ENCODE assay signal across 8 cellular contexts in the genomic region with DNA sequence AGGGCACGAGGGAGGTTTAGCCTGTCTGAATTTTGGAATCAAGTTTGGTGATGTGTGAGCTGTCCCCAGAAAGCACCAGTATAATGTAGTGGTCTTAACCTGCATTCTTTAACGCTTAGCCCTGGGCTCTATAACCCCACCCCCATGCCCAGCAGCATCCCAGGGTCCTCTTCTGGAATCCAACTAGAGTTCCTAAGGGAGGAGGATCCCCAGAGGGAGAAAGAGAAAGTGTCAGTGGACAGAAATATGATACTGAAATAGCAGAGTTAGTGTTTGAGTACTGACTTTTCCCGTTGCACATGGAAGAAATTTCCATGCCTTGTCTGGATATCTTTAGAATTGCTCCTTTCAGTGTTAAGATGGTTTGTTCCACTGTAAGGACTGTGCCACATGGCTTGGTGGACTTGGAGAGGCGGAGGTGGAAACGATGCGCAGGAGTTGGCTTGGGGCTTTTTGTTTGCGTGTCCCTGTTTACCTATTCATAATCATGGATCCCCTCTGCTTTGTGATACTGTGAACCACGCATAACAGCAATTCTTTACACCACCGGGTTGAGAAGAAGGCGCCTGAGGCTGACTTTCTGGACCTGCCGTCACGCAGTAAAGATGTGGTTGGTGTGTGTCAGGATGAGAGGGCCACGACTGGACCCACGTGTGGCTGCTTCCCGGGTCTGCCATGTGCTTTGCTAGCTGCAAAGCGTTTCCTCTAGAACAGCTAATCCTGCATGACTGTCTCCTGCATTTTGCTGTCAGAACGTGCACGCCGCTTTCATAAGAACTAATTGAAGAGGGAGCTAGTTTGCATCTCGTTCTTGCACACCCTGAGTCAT.
A peak's percentile ranks its signal among the peaks of the same experiment; 100 is the strongest.
DNase-seq lines count a peak whose midpoint lies in the region; ATAC-seq and TF ChIP-seq lines count a peak whose summit lies in the region.

No MANE protein-coding gene starts in this region.

- H3K9me3 ChIP-seq in breast epithelium, result no peaks in the 10 kb centered on the region

- H3K36me3 ChIP-seq in breast epithelium, result no peaks in the 10 kb centered on the region
- no peaks in the 10 kb centered on the region for H3K36me3 ChIP-seq in kidney epithelial cell (ENCODE audit: control insufficient read depth, insufficient read depth, low read length)

- H3K4me1 ChIP-seq in breast epithelium, result peaks cover 0 to 8% of the 10 kb centered on the region in 2 donors

- H3K27me3 ChIP-seq in breast epithelium (no peaks in the 10 kb centered on the region), kidney epithelial cell (ENCODE audit: control insufficient read depth, insufficient read depth, low read length) (no peaks in the 10 kb centered on the region)

- H3K4me3 ChIP-seq in breast epithelium (peak overlapping the region; percentile 40 to 60 (median 50)), kidney epithelial cell (ENCODE audit: low read depth, low read length) (peak overlapping the region; percentile 36)

- H3K27ac ChIP-seq in C4-2B (peak overlapping the region; percentile 90), breast epithelium (peak overlapping the region; percentile 80 to 86)

- intact Hi-C loops in breast epithelium (cut with DNase I; ENCODE audit: low total_unique reads), result no loop called here

- TF ChIP-seq POLR2A in breast epithelium (IDR thresholded peaks at IDR 0.05), result no peak

- TF ChIP-seq CTCF in C4-2B (conservative IDR thresholded peaks at IDR 0.05), result no peak
- TF ChIP-seq CTCF in breast epithelium (IDR thresholded peaks at IDR 0.05), result no peak
- no peak for TF ChIP-seq CTCF in kidney epithelial cell (IDR thresholded peaks at IDR 0.05; ENCODE audit: insufficient read depth, low read length, poor library complexity, severe bottlenecking)

- peak; percentile 54 for ATAC-seq in GM19452 (IDR thresholded peaks at IDR 0.05; ENCODE audit: unreplicated experiment)

- DNase-seq in HPDE6-E6E7 (ENCODE audit: extremely low spot score) (peak; percentile 39), T-helper 2 cell (peak in 4 of 5 experiments; percentile 4 to 64 (median 14)), breast epithelium (ENCODE audit: low spot score in 2 of 2) (no peak), kidney epithelial cell (ENCODE audit: low read depth) (no peak), SKM-1 (lab: John Stamatoyannopoulos, UW; ENCODE audit: unreplicated experiment) (no peak)
- DNase-seq in stimulated activated CD4-positive, alpha-beta T cell treated with anti-CD3 and anti-CD28 coated beads, Interleukin-1b, Interleukin-23, amount 100 ng/mL, for 24 hours (ENCODE audit: low read depth in 4 of 4, low spot score in 1 of 4), result peak; percentile 22 to 37 (median 29)

Comparison
In these comparisons a context has a peak if more than half of its experiments do, and no peak if none do; other contexts are left out.
1. DNase-seq: peak in HPDE6-E6E7 (single experiment), T-helper 2 cell (4 of 5) and stimulated activated CD4-positive, alpha-beta T cell treated with anti-CD3 and anti-CD28 coated beads, Interleukin-1b, Interleukin-23, amount 100 ng/mL, for 24 hours (4 of 4); none in breast epithelium (0 of 2), kidney epithelial cell (single experiment) and SKM-1 (single experiment).